In the genomic region with DNA sequence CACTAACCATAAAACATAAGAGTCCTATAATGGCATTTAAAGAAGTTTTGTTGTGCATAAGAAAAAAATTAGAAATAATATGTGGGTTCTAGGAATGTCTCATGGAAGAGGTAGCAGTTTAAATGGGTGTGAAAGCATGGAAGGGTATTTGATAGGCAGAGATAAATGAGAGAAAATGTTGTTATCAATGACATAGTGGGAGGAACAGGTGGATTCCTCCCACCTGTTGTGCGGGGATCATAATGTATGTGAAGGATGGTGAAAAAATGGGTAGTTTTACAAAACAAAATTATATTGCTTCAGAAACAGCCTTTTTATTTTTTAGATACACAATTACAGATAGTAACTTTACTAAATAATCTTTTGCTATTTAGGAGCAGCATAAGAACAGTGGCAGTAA, we compare ENCODE assay signal across 3 cellular contexts.
"Had no signal": no experiment of that assay in that cellular context is flagged by ENCODE, and none has a peak within 500 bp of the region (broad histone marks: within the 10 kb centered on the region; RNA-seq: fewer than 3 reads in every experiment).

No MANE protein-coding gene starts in this region.

- DNase-seq: GDM1, GF-D8 had no signal

- H3K4me3 ChIP-seq: GM12878 had no signal
